ENCODE assay signal across 8 cellular contexts in genomic region chr2:216108310-216108966, GRCh38. TPM values are rescaled to one million over a fixed set of nuclear protein-coding genes. Genes with fewer than 3 reads are reported as not detected.
A peak's percentile ranks its signal among the peaks of the same experiment; 100 is the strongest.
DNase-seq lines count a peak whose midpoint lies in the region; ATAC-seq and TF ChIP-seq lines count a peak whose summit lies in the region.

No MANE protein-coding gene starts in this region.

- TF ChIP-seq EP300 in gastroesophageal sphincter (IDR thresholded peaks at IDR 0.05), result no peak

- H4K20me1 ChIP-seq in SU-DHL-6 (ENCODE audit: low read depth, low read length), result peaks cover 21% of the 10 kb centered on the region
- H4K20me1 ChIP-seq in smooth muscle cell (ENCODE audit: low read depth), result peaks cover 9% of the 10 kb centered on the region

- no peaks in the 10 kb centered on the region for H3K9me2 ChIP-seq in SU-DHL-6 (replicated peaks; ENCODE audit: insufficient read depth, low read length)

- ATAC-seq in gastroesophageal sphincter (no peak), GM19397 (IDR thresholded peaks at IDR 0.05; ENCODE audit: unreplicated experiment) (no peak)
- no peak for ATAC-seq in activated CD4-positive, CD25-positive, alpha-beta regulatory T cell treated with anti-CD3 and anti-CD28 coated beads, Interleukin-2, amount 50 U/mL, for 24 hours

- peak; percentile 69 for DNase-seq in DMS 273 (lab: John Stamatoyannopoulos, UW; ENCODE audit: unreplicated experiment)
- DNase-seq in DMS 273 treated with DMSO at 0.1 percent for 48 hours (lab: John Stamatoyannopoulos, UW), result no peak
- no peak for DNase-seq in smooth muscle cell (lab: John Stamatoyannopoulos, UW; ENCODE audit: unreplicated experiment)
- no peak for DNase-seq in DMS79 (lab: John Stamatoyannopoulos, UW)

- H3K27ac ChIP-seq in SU-DHL-6 (ENCODE audit: low read depth, low read length), result peak overlapping the region; percentile 67
- peak overlapping the region in 3 of 4 donors; percentile 87 to 96 (median 96) for H3K27ac ChIP-seq in gastroesophageal sphincter
- peak overlapping the region; percentile 75 for H3K27ac ChIP-seq in smooth muscle cell (ENCODE audit: low read depth)

- TF ChIP-seq CTCF in SU-DHL-6 (IDR thresholded peaks at IDR 0.05; ENCODE audit: insufficient read depth, low read length, poor library complexity, severe bottlenecking) (no peak), gastroesophageal sphincter (IDR thresholded peaks at IDR 0.05) (no peak), smooth muscle cell (IDR thresholded peaks at IDR 0.05; ENCODE audit: borderline replicate concordance, insufficient read depth, poor library complexity, severe bottlenecking) (no peak)

- H3K4me3 ChIP-seq in SU-DHL-6 (ENCODE audit: insufficient read depth, low read length, poor library complexity, severe bottlenecking) (peak overlapping the region; percentile 47), gastroesophageal sphincter (peak overlapping the region; percentile 16 to 67), smooth muscle cell (peak overlapping the region; percentile 75)

- H3K36me3 ChIP-seq in SU-DHL-6 (ENCODE audit: low read length), result peaks cover 29% of the 10 kb centered on the region
- H3K36me3 ChIP-seq in gastroesophageal sphincter, result peaks cover 0 to 27% of the 10 kb centered on the region in 2 donors
- H3K36me3 ChIP-seq in smooth muscle cell (ENCODE audit: low read depth), result no peaks in the 10 kb centered on the region

- TF ChIP-seq POLR2A in gastroesophageal sphincter (IDR thresholded peaks at IDR 0.05), result no peak

- H3K4me2 ChIP-seq in SU-DHL-6 (ENCODE audit: low read depth, low read length, poor library complexity, severe bottlenecking), result peak overlapping the region; percentile 96
- H3K4me2 ChIP-seq in smooth muscle cell, result peak overlapping the region; percentile 85

- H3K9ac ChIP-seq in SU-DHL-6 (ENCODE audit: low read length), result peak overlapping the region; percentile 98
- peak overlapping the region; percentile 57 for H3K9ac ChIP-seq in smooth muscle cell (ENCODE audit: low read depth)

- H3K4me1 ChIP-seq in gastroesophageal sphincter (peaks cover 0 to 41% (median 14%) of the 10 kb centered on the region in 3 donors), smooth muscle cell (ENCODE audit: low read depth) (peaks cover 33% of the 10 kb centered on the region)

- no peaks in the 10 kb centered on the region for H3K9me3 ChIP-seq in SU-DHL-6 (ENCODE audit: insufficient read depth, low read length)
- H3K9me3 ChIP-seq in gastroesophageal sphincter, result no peaks in the 10 kb centered on the region
- H3K9me3 ChIP-seq in smooth muscle cell (replicated peaks; ENCODE audit: low read depth), result no peaks in the 10 kb centered on the region

- peak overlapping the region; percentile 59 for H2AFZ ChIP-seq in SU-DHL-6 (ENCODE audit: low read depth, low read length, severe bottlenecking)
- H2AFZ ChIP-seq in smooth muscle cell (ENCODE audit: low read depth), result no peak overlapping the region

- H3F3A ChIP-seq in SU-DHL-6 (ENCODE audit: insufficient read depth) (peaks cover 38% of the 10 kb centered on the region), smooth muscle cell (ENCODE audit: low read depth) (peaks cover 23% of the 10 kb centered on the region)

- H3K27me3 ChIP-seq in SU-DHL-6 (ENCODE audit: low read length), result no peaks in the 10 kb centered on the region
- peaks cover 33% of the 10 kb centered on the region for H3K27me3 ChIP-seq in gastroesophageal sphincter
- H3K27me3 ChIP-seq in smooth muscle cell (ENCODE audit: low read depth), result no peaks in the 10 kb centered on the region

- H3K79me2 ChIP-seq in SU-DHL-6 (ENCODE audit: insufficient read depth, low read length), result peaks cover 43% of the 10 kb centered on the region
- H3K79me2 ChIP-seq in smooth muscle cell (ENCODE audit: low read depth), result peaks cover 41% of the 10 kb centered on the region

- 52% methylated on average over 6 of the region's 6 CpGs; no CpG with 5 or more reads in 1 of the 2 donors for WGBS in gastroesophageal sphincter (ENCODE audit: low coverage in 1 of 2), 2 donors
- 47% methylated on average over 6 of the region's 6 CpGs for WGBS in smooth muscle cell (ENCODE audit: low lambda C conversion rate)

RNA-seq across cellular contexts. Expression of gene XRCC5, which starts 0.7 kb away (rescaled TPM):
- 100 to 1,000 TPM; 143 to 190 (median 187) TPM for total RNA-seq in gastroesophageal sphincter
- total RNA-seq in smooth muscle cell, result 266 and 283 TPM in 2 replicates
- polyA plus RNA-seq in smooth muscle cell, result 197 and 200 TPM in 2 replicates

RNA-seq across cellular contexts. Expression of gene TMEM169, which starts 26.7 kb away (rescaled TPM):
- total RNA-seq in gastroesophageal sphincter (1 to 10 TPM in 1 of 4 donors, under 1 TPM in 2, not detected in 1; 0.67 to 3.1 (median 0.78) TPM), smooth muscle cell (3.6 and 5.7 TPM in 2 replicates)
- polyA plus RNA-seq in smooth muscle cell, result 5.7 and 6.3 TPM in 2 replicates

RNA-seq across cellular contexts. Expression of gene PECR, which starts 26.8 kb away (rescaled TPM):
- total RNA-seq in gastroesophageal sphincter, result 10 to 100 TPM in 1 of 4 donors, 1 to 10 TPM in 3; 4.9 to 15.3 (median 7.7) TPM
- 4.8 and 8.4 TPM in 2 replicates for total RNA-seq in smooth muscle cell
- polyA plus RNA-seq in smooth muscle cell, result 3.9 and 10.0 TPM in 2 replicates
